ENCODE assay signal across 20 cellular contexts in the genomic region with DNA sequence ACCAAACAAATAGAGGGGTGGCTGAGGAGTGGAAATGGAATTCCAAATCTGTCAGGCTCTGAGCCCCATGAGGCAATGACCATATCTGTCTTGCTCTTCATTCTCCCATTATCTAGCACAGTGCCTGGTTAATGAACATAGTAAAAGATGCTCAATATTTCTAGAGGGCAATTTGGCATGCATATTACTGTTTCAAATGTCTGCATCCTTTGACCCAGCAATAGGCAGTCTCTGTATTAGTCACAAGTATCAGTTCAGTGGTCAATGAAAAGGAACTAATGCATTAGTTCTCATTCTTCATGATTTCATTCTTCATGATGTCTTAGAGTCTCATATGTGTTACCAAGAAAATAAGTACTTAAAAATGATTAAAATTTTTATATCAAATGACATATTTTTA. TPM values are rescaled to one million over a fixed set of nuclear protein-coding genes. Genes with fewer than 3 reads are reported as not detected.
A peak's percentile ranks its signal among the peaks of the same experiment; 100 is the strongest.
DNase-seq lines count a peak whose midpoint lies in the region; ATAC-seq, FAIRE-seq and TF ChIP-seq lines count a peak whose summit lies in the region.
"Had no signal": no experiment of that assay in that cellular context is flagged by ENCODE, and none has a peak within 500 bp of the region (broad histone marks: within the 10 kb centered on the region; RNA-seq: fewer than 3 reads in every experiment).

No MANE protein-coding gene starts in this region.

- FAIRE-seq in HTR-8/SVneo (lab: Jason Lieb, UNC) = no peak
- FAIRE-seq: D721Med, HepG2 had no signal

- H3K27me3 Mint-ChIP-seq in activated naive CD8-positive, alpha-beta T cell treated with anti-CD3 and anti-CD28 coated beads, Interleukin-2, amount 50 U/mL, for 24 hours = no peaks in the 10 kb centered on the region
- H3K27me3 Mint-ChIP-seq in activated naive CD8-positive, alpha-beta T cell treated with anti-CD3 and anti-CD28 coated beads for 36 hours = no peaks in the 10 kb centered on the region
- no peaks in the 10 kb centered on the region for H3K27me3 Mint-ChIP-seq in chondrocyte (ENCODE audit: low read depth)

- no peak overlapping the region for H3K27ac Mint-ChIP-seq in activated naive CD8-positive, alpha-beta T cell treated with anti-CD3 and anti-CD28 coated beads, Interleukin-2, amount 50 U/mL, for 24 hours
- H3K27ac Mint-ChIP-seq in activated naive CD8-positive, alpha-beta T cell treated with anti-CD3 and anti-CD28 coated beads for 36 hours = no peak overlapping the region
- no peak overlapping the region for H3K27ac Mint-ChIP-seq in chondrocyte (ENCODE audit: unreplicated experiment)
- H3K27ac Mint-ChIP-seq: CD8-positive, alpha-beta T cell had no signal

- peaks cover 29% of the 10 kb centered on the region for H3K4me1 Mint-ChIP-seq in activated naive CD8-positive, alpha-beta T cell treated with anti-CD3 and anti-CD28 coated beads, Interleukin-2, amount 50 U/mL, for 24 hours
- no peaks in the 10 kb centered on the region for H3K4me1 Mint-ChIP-seq in activated naive CD8-positive, alpha-beta T cell treated with anti-CD3 and anti-CD28 coated beads for 36 hours
- H3K4me1 Mint-ChIP-seq in chondrocyte (ENCODE audit: low read depth) = peaks cover 4% of the 10 kb centered on the region

- peaks cover 2% of the 10 kb centered on the region for H3K36me3 Mint-ChIP-seq in activated naive CD8-positive, alpha-beta T cell treated with anti-CD3 and anti-CD28 coated beads, Interleukin-2, amount 50 U/mL, for 24 hours (ENCODE audit: low read depth)
- H3K36me3 Mint-ChIP-seq in activated naive CD8-positive, alpha-beta T cell treated with anti-CD3 and anti-CD28 coated beads for 36 hours = peaks cover 5% of the 10 kb centered on the region
- no peaks in the 10 kb centered on the region for H3K36me3 Mint-ChIP-seq in chondrocyte (ENCODE audit: low read depth)
- H3K36me3 Mint-ChIP-seq: CD8-positive, alpha-beta T cell had no signal

- no peak for DNase-seq in activated naive CD8-positive, alpha-beta T cell treated with anti-CD3 and anti-CD28 coated beads, Interleukin-2, amount 50 U/mL, for 24 hours
- no peak for DNase-seq in activated naive CD8-positive, alpha-beta T cell treated with anti-CD3 and anti-CD28 coated beads for 36 hours
- DNase-seq in HTR-8/SVneo (ENCODE audit: insufficient read length, low spot score) = no peak
- DNase-seq in chondrocyte (ENCODE audit: low spot score) = no peak
- no peak for DNase-seq in NCI-H2081 treated with DMSO at 0.1 percent for 48 hours (lab: John Stamatoyannopoulos, UW)
- DNase-seq: CD8-positive, alpha-beta T cell; DMS79 treated with DMSO at 0.1 percent for 48 hours; HCEC 1CT; MG63; NCI-H1105; NCI-H1694 treated with DMSO at 0.1 percent for 48 hours; NCI-H748 treated with DMSO at 0.1 percent for 48 hours; PC-3; T-helper 9 cell had no signal

- H3K4me3 Mint-ChIP-seq in activated naive CD8-positive, alpha-beta T cell treated with anti-CD3 and anti-CD28 coated beads, Interleukin-2, amount 50 U/mL, for 24 hours = no peak overlapping the region
- H3K4me3 Mint-ChIP-seq in activated naive CD8-positive, alpha-beta T cell treated with anti-CD3 and anti-CD28 coated beads for 36 hours = no peak overlapping the region
- H3K4me3 Mint-ChIP-seq in chondrocyte (ENCODE audit: unreplicated experiment) = no peak overlapping the region
- H3K4me3 Mint-ChIP-seq: CD8-positive, alpha-beta T cell had no signal

- TF ChIP-seq CTCF in chondrocyte (IDR thresholded peaks at IDR 0.05) = no peak

- peaks cover 6% of the 10 kb centered on the region for H3K9me3 Mint-ChIP-seq in activated naive CD8-positive, alpha-beta T cell treated with anti-CD3 and anti-CD28 coated beads, Interleukin-2, amount 50 U/mL, for 24 hours
- peaks cover 4% of the 10 kb centered on the region for H3K9me3 Mint-ChIP-seq in activated naive CD8-positive, alpha-beta T cell treated with anti-CD3 and anti-CD28 coated beads for 36 hours
- peaks cover 3% of the 10 kb centered on the region for H3K9me3 Mint-ChIP-seq in chondrocyte (ENCODE audit: low read depth)
- H3K9me3 Mint-ChIP-seq: CD8-positive, alpha-beta T cell had no signal

- ATAC-seq in activated naive CD8-positive, alpha-beta T cell treated with anti-CD3 and anti-CD28 coated beads, Interleukin-2, amount 50 U/mL, for 24 hours = peak; percentile 49
- ATAC-seq in HG02852 (IDR thresholded peaks at IDR 0.05; ENCODE audit: unreplicated experiment) (peak; percentile 45), HG03432 (IDR thresholded peaks at IDR 0.05; ENCODE audit: unreplicated experiment) (peak; percentile 73), GM18867 (IDR thresholded peaks at IDR 0.05; ENCODE audit: unreplicated experiment) (no peak)
- ATAC-seq: CD8-positive, alpha-beta T cell; HepG2; PC-3 had no signal

RNA-seq across cellular contexts. Expression of a gene that starts 28.4 kb away (rescaled TPM):
- total RNA-seq in activated naive CD8-positive, alpha-beta T cell treated with anti-CD3 and anti-CD28 coated beads for 36 hours = under 1 TPM; 0.35 to 0.42 TPM
- total RNA-seq in chondrocyte = 0.60 to 0.85 TPM (median 0.82 TPM) in 3 replicates
- total RNA-seq: CD8-positive, alpha-beta T cell; HepG2; SK-MEL-5 had no signal
